In genomic region chrX:111861605-111862004, GRCh38 we compare ENCODE assay signal across 20 cellular contexts. TPM values are rescaled to one million over a fixed set of nuclear protein-coding genes. Genes with fewer than 3 reads are reported as not detected.
DNase-seq lines count a peak whose midpoint lies in the region; ATAC-seq and TF ChIP-seq lines count a peak whose summit lies in the region.
"Had no signal": no experiment of that assay in that cellular context is flagged by ENCODE, and none has a peak within 500 bp of the region (broad histone marks: within the 10 kb centered on the region; RNA-seq: fewer than 3 reads in every experiment).

No MANE protein-coding gene starts in this region.

- no peaks in the 10 kb centered on the region for H3K36me3 Mint-ChIP-seq in activated CD4-positive, alpha-beta T cell treated with anti-CD3 and anti-CD28 coated beads for 36 hours (ENCODE audit: low read depth)
- H3K36me3 Mint-ChIP-seq in glutamatergic neuron (ENCODE audit: unreplicated experiment): no peaks in the 10 kb centered on the region
- H3K36me3 Mint-ChIP-seq: CD4-positive, CD25-positive, alpha-beta regulatory T cell; CD8-positive, alpha-beta T cell had no signal

- H3K27me3 ChIP-seq in HUES6 (ENCODE audit: control insufficient read depth, insufficient read depth, low read length) (peaks cover 6% of the 10 kb centered on the region; the same call in 1 of the 2 replicates), A673 (replicated peaks; ENCODE audit: insufficient read depth, low read depth, low read length, poor library complexity) (peaks cover 15% of the 10 kb centered on the region)

- H3K4me1 Mint-ChIP-seq in activated CD4-positive, alpha-beta T cell treated with anti-CD3 and anti-CD28 coated beads for 36 hours: no peaks in the 10 kb centered on the region
- H3K4me1 Mint-ChIP-seq in glutamatergic neuron (ENCODE audit: low read depth, unreplicated experiment): no peaks in the 10 kb centered on the region
- H3K4me1 Mint-ChIP-seq: B cell; CD4-positive, CD25-positive, alpha-beta regulatory T cell had no signal

- no TSS peak for BruUV-seq in A673 (replicated peaks; lab: Mats Ljungman, UMichigan)

- H3K27me3 Mint-ChIP-seq in activated CD4-positive, alpha-beta T cell treated with anti-CD3 and anti-CD28 coated beads for 36 hours: no peaks in the 10 kb centered on the region
- H3K27me3 Mint-ChIP-seq in glutamatergic neuron (ENCODE audit: unreplicated experiment): no peaks in the 10 kb centered on the region
- H3K27me3 Mint-ChIP-seq: B cell; CD4-positive, CD25-positive, alpha-beta regulatory T cell had no signal

- CTCF ChIA-PET in activated CD4-positive, alpha-beta T cell treated with anti-CD3 and anti-CD28 coated beads for 36 hours (lab: Charles Lee): no interaction called here
- CTCF ChIA-PET in A673 (lab: Charles Lee): no interaction called here

- ATAC-seq in left lobe of liver: peak; percentile 79
- no peak for ATAC-seq in activated CD4-positive, alpha-beta T cell treated with anti-CD3 and anti-CD28 coated beads for 36 hours
- ATAC-seq: CD8-positive, alpha-beta T cell; GM12878 had no signal

- TF ChIP-seq CTCF in glutamatergic neuron (IDR thresholded peaks at IDR 0.05; ENCODE audit: partially characterized antibody, unreplicated experiment) (no peak), A673 (conservative IDR thresholded peaks at IDR 0.05; ENCODE audit: low read depth, low read length) (no peak)

- H3K4me1 ChIP-seq in HUES6 (ENCODE audit: control insufficient read depth, insufficient read depth, low read length) (no peaks in the 10 kb centered on the region), A673 (ENCODE audit: insufficient read depth, low read length, poor library complexity, severe bottlenecking) (no peaks in the 10 kb centered on the region)
- H3K4me1 ChIP-seq: BLaER1, Caco-2 had no signal

- H3K4me3 Mint-ChIP-seq in activated CD4-positive, alpha-beta T cell treated with anti-CD3 and anti-CD28 coated beads for 36 hours: no peak overlapping the region
- no peak overlapping the region for H3K4me3 Mint-ChIP-seq in glutamatergic neuron (ENCODE audit: unreplicated experiment)
- H3K4me3 Mint-ChIP-seq: B cell; CD4-positive, CD25-positive, alpha-beta regulatory T cell; CD8-positive, alpha-beta T cell; HFFc6 had no signal

- DNase-seq in left lobe of liver (ENCODE audit: low spot score) (no peak), renal cortical epithelial cell (ENCODE audit: low read depth) (peak; percentile 13), glutamatergic neuron (no peak), A673 (ENCODE audit: low spot score) (no peak)
- DNase-seq in activated CD4-positive, alpha-beta T cell treated with anti-CD3 and anti-CD28 coated beads for 36 hours: no peak
- DNase-seq: Caco-2; CD4-positive, CD25-positive, alpha-beta regulatory T cell; CD8-positive, alpha-beta T cell; DMS79; EL; GDM1; GOT3; HFFc6 had no signal

- H3K4me3 ChIP-seq in HUES6 (ENCODE audit: low read depth, low read length) (no peak overlapping the region), A673 (ENCODE audit: low read depth, low read length, poor library complexity, severe bottlenecking) (no peak overlapping the region)
- H3K4me3 ChIP-seq: BLaER1, GM12878, HAP-1 had no signal

- intact Hi-C loops in activated CD4-positive, alpha-beta T cell treated with anti-CD3 and anti-CD28 coated beads for 36 hours (cut with DNase I, micrococcal nuclease): loop anchor here (10.0 kb wide), 2 partner anchors 183 to 873 kb away; no protein-coding TSS in a partner anchor
- intact Hi-C loops in A673 (cut with micrococcal nuclease; ENCODE audit: unreplicated experiment): no loop called here

- POLR2A ChIA-PET in activated CD4-positive, alpha-beta T cell treated with anti-CD3 and anti-CD28 coated beads for 36 hours (lab: Charles Lee): no interaction called here
- POLR2A ChIA-PET in A673 (lab: Charles Lee; ENCODE audit: low non-redundant PET): no interaction called here

- H3K36me3 ChIP-seq in HUES6 (ENCODE audit: control insufficient read depth, insufficient read depth, low read length) (no peaks in the 10 kb centered on the region), A673 (ENCODE audit: insufficient read depth, low read length, poor library complexity, severe bottlenecking) (no peaks in the 10 kb centered on the region)
- H3K36me3 ChIP-seq: BLaER1, HAP-1 had no signal

- no peaks in the 10 kb centered on the region for H3K9me3 ChIP-seq in HUES6 (ENCODE audit: control insufficient read depth, insufficient read depth, low read depth, low read length)
- no peaks in the 10 kb centered on the region for H3K9me3 ChIP-seq in A673 (ENCODE audit: low read depth, low read length, poor library complexity, severe bottlenecking)
- H3K9me3 ChIP-seq: BLaER1, Caco-2, HAP-1 had no signal

- no peak overlapping the region for H3K27ac Mint-ChIP-seq in activated CD4-positive, alpha-beta T cell treated with anti-CD3 and anti-CD28 coated beads for 36 hours
- H3K27ac Mint-ChIP-seq in glutamatergic neuron (ENCODE audit: unreplicated experiment): no peak overlapping the region
- H3K27ac Mint-ChIP-seq: B cell; CD4-positive, CD25-positive, alpha-beta regulatory T cell; CD8-positive, alpha-beta T cell; HFFc6 had no signal

- no peak overlapping the region for H3K9ac ChIP-seq in HUES6 (ENCODE audit: low read length)
- H3K9ac ChIP-seq: BLaER1 had no signal

- no peaks in the 10 kb centered on the region for H3K9me3 Mint-ChIP-seq in activated CD4-positive, alpha-beta T cell treated with anti-CD3 and anti-CD28 coated beads for 36 hours (ENCODE audit: low read depth)
- H3K9me3 Mint-ChIP-seq in glutamatergic neuron (ENCODE audit: unreplicated experiment): peaks cover 2% of the 10 kb centered on the region
- H3K9me3 Mint-ChIP-seq: CD8-positive, alpha-beta T cell; HFFc6 had no signal

- H3K27ac ChIP-seq in HUES6 (ENCODE audit: low read depth, low read length) (peak overlapping the region; percentile 30; the same call in 1 of the 2 replicates), A673 (ENCODE audit: low read depth, low read length, poor library complexity, severe bottlenecking) (no peak overlapping the region)
- H3K27ac ChIP-seq: BLaER1, C4-2B had no signal

RNA-seq across cellular contexts. Expression of gene TRPC5OS, which starts 14.4 kb away (rescaled TPM):
- not detected for total RNA-seq in left lobe of liver
- not detected in 2 replicates for total RNA-seq in renal cortical epithelial cell
- total RNA-seq in activated CD4-positive, alpha-beta T cell treated with anti-CD3 and anti-CD28 coated beads for 36 hours: not detected
- total RNA-seq in glutamatergic neuron (ENCODE audit: unreplicated experiment): not detected
- total RNA-seq in A673 (2021): not detected in 2 replicates
- total RNA-seq: A172; B cell; Caco-2; CD4-positive, CD25-positive, alpha-beta regulatory T cell; CD8-positive, alpha-beta T cell; HFFc6 had no signal
